Comparison of ENCODE assay signal across 8 cellular contexts in the genomic region with DNA sequence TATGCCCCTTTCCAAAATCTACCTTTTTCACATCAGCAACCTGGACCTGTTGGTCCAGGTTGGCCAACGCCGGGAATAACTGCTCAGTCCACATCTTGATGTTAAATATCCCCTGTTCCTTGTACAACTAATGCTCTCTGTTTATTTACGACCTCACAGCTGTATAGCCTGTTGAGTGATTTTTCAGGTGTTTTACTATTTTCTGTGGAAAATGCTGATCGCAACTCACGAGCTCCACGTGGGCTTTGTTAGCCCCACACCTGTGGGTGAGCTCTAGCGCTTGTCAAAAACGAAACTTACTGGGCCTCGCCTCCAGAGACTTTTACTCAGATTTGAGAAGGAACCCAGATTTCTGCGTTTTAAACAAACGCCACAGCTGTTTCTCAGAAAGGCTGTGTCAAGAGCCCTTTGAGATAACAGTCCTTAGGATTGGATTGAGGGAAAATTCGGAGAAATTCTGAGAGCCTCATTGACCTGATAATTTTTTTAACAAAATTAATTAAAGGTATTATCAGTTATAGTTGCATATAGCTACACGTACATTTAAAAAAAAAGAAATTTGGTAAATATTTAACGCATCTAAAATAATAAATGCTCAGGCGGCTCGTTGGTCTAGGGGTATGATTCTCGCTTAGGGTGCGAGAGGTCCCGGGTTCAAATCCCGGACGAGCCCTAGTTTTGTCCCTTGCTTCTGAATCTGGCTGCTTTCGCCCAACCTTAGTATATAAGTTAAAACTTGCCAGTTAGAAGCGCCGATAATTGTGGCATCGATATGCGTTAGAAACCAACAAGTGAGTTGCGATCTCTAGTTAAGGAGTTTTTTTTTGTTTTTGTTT. TPM values are rescaled to one million over a fixed set of nuclear protein-coding genes. Genes with fewer than 3 reads are reported as not detected.
DNase-seq lines count a peak whose midpoint lies in the region; ATAC-seq and TF ChIP-seq lines count a peak whose summit lies in the region.

No MANE protein-coding gene starts in this region.

- intact Hi-C loops in heart right ventricle (cut with DNase I), result loop anchor here in 3 of 10 donors (1.0 to 10.0 kb wide), 3 partner anchors 13 to 920 kb away; a partner anchor contains a TSS

- peak overlapping the region; percentile 80 for H3K4me3 Mint-ChIP-seq in activated naive CD4-positive, alpha-beta T cell treated with anti-CD3 and anti-CD28 coated beads, Interleukin-2, amount 50 U/mL, for 24 hours

- POLR2A ChIA-PET in RWPE1 (lab: Yijun Ruan, JAX; ENCODE audit: low non-redundant PET), result no interaction called here

- H3K4me1 ChIP-seq in DND-41 (ENCODE audit: insufficient read depth, low read length) (peaks cover 50% of the 10 kb centered on the region), heart right ventricle (peaks cover 0 to 45% (median 15%) of the 10 kb centered on the region in 9 donors)

- ATAC-seq in DND-41 (ENCODE audit: insufficient read depth, low read depth), result peak; percentile 22; the same call in 2 of the 3 replicates
- peak; percentile 31 for ATAC-seq in HG03432 (IDR thresholded peaks at IDR 0.05; ENCODE audit: unreplicated experiment)
- ATAC-seq in heart right ventricle, result no peak

- 16 to 18% methylated on average over 27 of the region's 27 CpGs for WGBS in heart right ventricle, 2 donors

- H3K27ac ChIP-seq in DND-41 (ENCODE audit: low read length) (peak overlapping the region; percentile 58), heart right ventricle (peak overlapping the region in 9 of 10 donors; percentile 5 to 87 (median 77)), RWPE1 (no peak overlapping the region)

- peaks cover 22% of the 10 kb centered on the region for H3K4me1 Mint-ChIP-seq in activated naive CD4-positive, alpha-beta T cell treated with anti-CD3 and anti-CD28 coated beads, Interleukin-2, amount 50 U/mL, for 24 hours

- DNase-seq in DND-41 (peak; percentile 74), SHP77 treated with DMSO at 0.1 percent for 48 hours (lab: John Stamatoyannopoulos, UW) (peak; percentile 69), heart right ventricle (no peak), renal cortical epithelial cell (ENCODE audit: low read depth) (peak; percentile 40), RWPE1 (ENCODE audit: low spot score) (no peak), amniotic stem cell (lab: John Stamatoyannopoulos, UW) (no peak)

- H4K20me1 ChIP-seq in DND-41 (ENCODE audit: insufficient read depth, low read length), result no peaks in the 10 kb centered on the region

- peak overlapping the region; percentile 62 for H3K9ac ChIP-seq in DND-41 (ENCODE audit: low read depth, low read length)

- H3K36me3 ChIP-seq in DND-41 (ENCODE audit: insufficient read depth, low read length) (no peaks in the 10 kb centered on the region), heart right ventricle (no peaks in the 10 kb centered on the region)

- no peaks in the 10 kb centered on the region for H3K27me3 Mint-ChIP-seq in activated naive CD4-positive, alpha-beta T cell treated with anti-CD3 and anti-CD28 coated beads, Interleukin-2, amount 50 U/mL, for 24 hours

- peak overlapping the region; percentile 39 to 61 for H3K4me3 ChIP-seq in DND-41 (ENCODE audit: low read depth in 1 of 2, low read length in 2 of 2)
- H3K4me3 ChIP-seq in heart right ventricle, result peak overlapping the region in 9 of 10 donors; percentile 30 to 64 (median 59)

- H3K27me3 ChIP-seq in DND-41 (ENCODE audit: insufficient read depth, low read length, poor library complexity) (no peaks in the 10 kb centered on the region), heart right ventricle (no peaks in the 10 kb centered on the region)

- H3K4me2 ChIP-seq in DND-41 (ENCODE audit: insufficient read depth, low read length), result peak overlapping the region; percentile 79

- H3K9me3 Mint-ChIP-seq in activated naive CD4-positive, alpha-beta T cell treated with anti-CD3 and anti-CD28 coated beads, Interleukin-2, amount 50 U/mL, for 24 hours, result no peaks in the 10 kb centered on the region

- H3K9me3 ChIP-seq in DND-41 (ENCODE audit: insufficient read depth, low read length, severe bottlenecking), result no peaks in the 10 kb centered on the region
- no peaks in the 10 kb centered on the region for H3K9me3 ChIP-seq in heart right ventricle

- TF ChIP-seq CTCF in DND-41 (IDR thresholded peaks at IDR 0.05; ENCODE audit: borderline replicate concordance, extremely low read depth, low read length, poor library complexity, severe bottlenecking) (no peak), heart right ventricle (IDR thresholded peaks at IDR 0.05) (no peak), RWPE1 (conservative IDR thresholded peaks at IDR 0.05; ENCODE audit: low read depth) (no peak)

- H2AFZ ChIP-seq in DND-41 (ENCODE audit: low read depth, low read length), result peak overlapping the region; percentile 55

- CTCF ChIA-PET in RWPE1 (lab: Yijun Ruan, JAX), result no interaction called here

- H3K27ac Mint-ChIP-seq in activated naive CD4-positive, alpha-beta T cell treated with anti-CD3 and anti-CD28 coated beads, Interleukin-2, amount 50 U/mL, for 24 hours, result no peak overlapping the region

- no peaks in the 10 kb centered on the region for H3K79me2 ChIP-seq in DND-41 (ENCODE audit: insufficient read depth, low read length)

- H3K36me3 Mint-ChIP-seq in activated naive CD4-positive, alpha-beta T cell treated with anti-CD3 and anti-CD28 coated beads, Interleukin-2, amount 50 U/mL, for 24 hours, result no peaks in the 10 kb centered on the region

RNA-seq across cellular contexts. Expression of a gene that starts 16.7 kb away (rescaled TPM):
- total RNA-seq in heart right ventricle, result 10 to 100 TPM; 22.8 to 35.0 (median 29.8) TPM
- polyA plus RNA-seq in heart right ventricle, result 10 to 100 TPM in 1 of 2 donors, 1 to 10 TPM in 1; 8.2 to 31.4 TPM
- total RNA-seq in renal cortical epithelial cell, result 117 and 119 TPM in 2 replicates

RNA-seq across cellular contexts. Expression of a gene that starts 41.9 kb away (rescaled TPM):
- total RNA-seq in heart right ventricle (10 to 100 TPM in 1 of 10 donors, 1 to 10 TPM in 9; 5.8 to 10.2 (median 7.4) TPM), renal cortical epithelial cell (9.1 and 14.6 TPM in 2 replicates)
- 10 to 100 TPM in 1 of 2 donors, 1 to 10 TPM in 1; 6.6 to 11.7 TPM for polyA plus RNA-seq in heart right ventricle

RNA-seq across cellular contexts. Expression of a gene that starts 54.8 kb away (rescaled TPM):
- total RNA-seq in heart right ventricle (not detected), renal cortical epithelial cell (not detected in 2 replicates)
- not detected for polyA plus RNA-seq in heart right ventricle

Comparison
In these comparisons a context has a peak if more than half of its experiments do, and no peak if none do; other contexts are left out.
1. ATAC-seq: peak in DND-41 (single experiment) and HG03432 (single experiment); none in heart right ventricle (0 of 8).
2. DNase-seq: peak in DND-41 (single experiment), SHP77 treated with DMSO at 0.1 percent for 48 hours (single experiment) and renal cortical epithelial cell (single experiment); none in heart right ventricle (0 of 2), RWPE1 (single experiment) and amniotic stem cell (single experiment).